Comparison of ENCODE assay signal across 8 cellular contexts in genomic region chr15:50764331-50765201, GRCh38. TPM values are rescaled to one million over a fixed set of nuclear protein-coding genes. Genes with fewer than 3 reads are reported as not detected.
A peak's percentile ranks its signal among the peaks of the same experiment; 100 is the strongest.
DNase-seq lines count a peak whose midpoint lies in the region; ATAC-seq and TF ChIP-seq lines count a peak whose summit lies in the region.

No MANE protein-coding gene starts in this region.

- H3K4me3 Mint-ChIP-seq in activated T-helper 2 cell treated with anti-CD3 and anti-CD28 coated beads, Interferon-gamma antibody, Interleukin-2, Interleukin-4, amounts not matched to agents 10 μg/mL and 5 μg/mL and 100 μg/mL, durations not matched to agents 14 hours and 24 hours and 36 hours (ENCODE audit: low read depth) = peak overlapping the region; percentile 99
- peak overlapping the region; percentile 93 for H3K4me3 Mint-ChIP-seq in progenitor cell of endocrine pancreas (ENCODE audit: low read depth)

- H3K36me3 Mint-ChIP-seq in activated T-helper 2 cell treated with anti-CD3 and anti-CD28 coated beads, Interferon-gamma antibody, Interleukin-2, Interleukin-4, amounts not matched to agents 10 μg/mL and 5 μg/mL and 100 μg/mL, durations not matched to agents 14 hours and 24 hours and 36 hours (ENCODE audit: low read depth) = peaks cover 25% of the 10 kb centered on the region
- H3K36me3 Mint-ChIP-seq in progenitor cell of endocrine pancreas (ENCODE audit: insufficient read depth) = no peaks in the 10 kb centered on the region

- 14% methylated on average over 15 of the region's 16 CpGs for WGBS in HUES64
- 0% methylated on average over 16 of the region's 16 CpGs for whole genome bisulfite sequencing in gastroesophageal sphincter (ENCODE audit: low coverage in 1 of 2), 2 donors

- no peaks in the 10 kb centered on the region for H3K36me3 ChIP-seq in HUES64 (ENCODE audit: insufficient read depth, low read length)
- no peaks in the 10 kb centered on the region for H3K36me3 ChIP-seq in gastroesophageal sphincter

- H3K9me3 Mint-ChIP-seq in activated T-helper 2 cell treated with anti-CD3 and anti-CD28 coated beads, Interferon-gamma antibody, Interleukin-2, Interleukin-4, amounts not matched to agents 10 μg/mL and 5 μg/mL and 100 μg/mL, durations not matched to agents 14 hours and 24 hours and 36 hours = no peaks in the 10 kb centered on the region
- H3K9me3 Mint-ChIP-seq in progenitor cell of endocrine pancreas (ENCODE audit: low read depth) = no peaks in the 10 kb centered on the region

- peak overlapping the region; percentile 99 for H3K27ac Mint-ChIP-seq in activated T-helper 2 cell treated with anti-CD3 and anti-CD28 coated beads, Interferon-gamma antibody, Interleukin-2, Interleukin-4, amounts not matched to agents 10 μg/mL and 5 μg/mL and 100 μg/mL, durations not matched to agents 14 hours and 24 hours and 36 hours
- H3K27ac Mint-ChIP-seq in progenitor cell of endocrine pancreas = peak overlapping the region; percentile 98

- no peak for ATAC-seq in gastroesophageal sphincter
- ATAC-seq in HG02623 (IDR thresholded peaks at IDR 0.05; ENCODE audit: unreplicated experiment) = no peak

- H3K27ac ChIP-seq in HUES64 (ENCODE audit: low read depth, low read length) (peak overlapping the region; percentile 78), gastroesophageal sphincter (peak overlapping the region; percentile 82 to 99 (median 98))

- no peaks in the 10 kb centered on the region for H3K27me3 ChIP-seq in HUES64 (ENCODE audit: insufficient read depth, low read length)
- no peaks in the 10 kb centered on the region for H3K27me3 ChIP-seq in gastroesophageal sphincter

- TF ChIP-seq POLR2A in gastroesophageal sphincter (IDR thresholded peaks at IDR 0.05) = no peak

- no peak for TF ChIP-seq EP300 in gastroesophageal sphincter (IDR thresholded peaks at IDR 0.05)

- peak overlapping the region; percentile 92 for H3K4me3 ChIP-seq in HUES64 (ENCODE audit: low read length)
- H3K4me3 ChIP-seq in gastroesophageal sphincter = peak overlapping the region; percentile 50 to 87

- H3K4me1 Mint-ChIP-seq in activated T-helper 2 cell treated with anti-CD3 and anti-CD28 coated beads, Interferon-gamma antibody, Interleukin-2, Interleukin-4, amounts not matched to agents 10 μg/mL and 5 μg/mL and 100 μg/mL, durations not matched to agents 14 hours and 24 hours and 36 hours (ENCODE audit: low read depth) = peaks cover 49% of the 10 kb centered on the region
- H3K4me1 Mint-ChIP-seq in progenitor cell of endocrine pancreas (ENCODE audit: low read depth) = peaks cover 17% of the 10 kb centered on the region

- peak overlapping the region; percentile 82 for H3K9ac ChIP-seq in HUES64 (ENCODE audit: low read depth, low read length)

- DNase-seq in activated naive CD4-positive, alpha-beta T cell treated with Interleukin-2 at 50 U/mL for 16 hours = peak; percentile 42
- DNase-seq in activated naive CD4-positive, alpha-beta T cell (lab: John Stamatoyannopoulos, UW) = no peak
- no peak for DNase-seq in activated T-helper 2 cell treated with anti-CD3 and anti-CD28 coated beads, Interferon-gamma antibody, Interleukin-2, Interleukin-4, amounts not matched to agents 10 μg/mL and 5 μg/mL and 100 μg/mL, durations not matched to agents 14 hours and 24 hours and 36 hours (ENCODE audit: low spot score)
- DNase-seq in progenitor cell of endocrine pancreas (ENCODE audit: low spot score, unreplicated experiment) (no peak), LoVo (ENCODE audit: low spot score) (no peak)

- no peaks in the 10 kb centered on the region for H3K27me3 Mint-ChIP-seq in activated T-helper 2 cell treated with anti-CD3 and anti-CD28 coated beads, Interferon-gamma antibody, Interleukin-2, Interleukin-4, amounts not matched to agents 10 μg/mL and 5 μg/mL and 100 μg/mL, durations not matched to agents 14 hours and 24 hours and 36 hours (ENCODE audit: low read depth)
- H3K27me3 Mint-ChIP-seq in progenitor cell of endocrine pancreas = peaks cover 7% of the 10 kb centered on the region

- intact Hi-C loops in activated T-helper 2 cell treated with anti-CD3 and anti-CD28 coated beads, Interferon-gamma antibody, Interleukin-2, Interleukin-4, amounts not matched to agents 10 μg/mL and 5 μg/mL and 100 μg/mL, durations not matched to agents 14 hours and 24 hours and 36 hours (cut with micrococcal nuclease) = loop anchor here (1.0 kb wide), 5 partner anchors 78 to 410 kb away; partner anchors contain the start of gene TRPM7

- TF ChIP-seq CTCF in gastroesophageal sphincter (IDR thresholded peaks at IDR 0.05) (peak in 1 of 4 experiments; percentile 13), progenitor cell of endocrine pancreas (IDR thresholded peaks at IDR 0.05; ENCODE audit: unreplicated experiment) (no peak)

- no peaks in the 10 kb centered on the region for H3K9me3 ChIP-seq in HUES64 (ENCODE audit: insufficient read depth, low read depth, low read length)
- no peaks in the 10 kb centered on the region for H3K9me3 ChIP-seq in gastroesophageal sphincter

- peaks cover 9% of the 10 kb centered on the region for H3K4me1 ChIP-seq in HUES64 (ENCODE audit: insufficient read depth, low read length)
- peaks cover 0 to 74% (median 6%) of the 10 kb centered on the region in 3 donors for H3K4me1 ChIP-seq in gastroesophageal sphincter

RNA-seq across cellular contexts. Expression of gene SPPL2A, which starts 0.9 kb away (rescaled TPM):
- polyA plus RNA-seq in HUES64 (2013, experiment 1 of 2) = 21.4 TPM
- polyA plus RNA-seq in HUES64 (2013, experiment 2 of 2) = 19.4 TPM
- 97.3 and 99.0 TPM in 2 replicates for total RNA-seq in activated T-helper 2 cell treated with anti-CD3 and anti-CD28 coated beads, Interferon-gamma antibody, Interleukin-2, Interleukin-4, amounts not matched to agents 10 μg/mL and 5 μg/mL and 100 μg/mL, durations not matched to agents 14 hours and 24 hours and 36 hours
- total RNA-seq in gastroesophageal sphincter = 100 to 1,000 TPM; 114 to 236 (median 140) TPM
- total RNA-seq in progenitor cell of endocrine pancreas = 66.7 and 73.8 TPM in 2 replicates
